ENCODE assay signal across 8 cellular contexts in genomic region chr9:136545065-136545965, GRCh38. TPM values are rescaled to one million over a fixed set of nuclear protein-coding genes. Genes with fewer than 3 reads are reported as not detected.
DNase-seq lines count a peak whose midpoint lies in the region; ATAC-seq and TF ChIP-seq lines count a peak whose summit lies in the region.

No MANE protein-coding gene starts in this region.

- POLR2A ChIA-PET in IMR-90 (lab: Charles Lee; ENCODE audit: unreplicated experiment) = no interaction called here

- TF ChIP-seq RAD21 in IMR-90 (IDR thresholded peaks at IDR 0.05; ENCODE audit: low read length) = no peak; the same call in 1 of the 2 replicates

- peak overlapping the region; percentile 57 for H3K56ac ChIP-seq in IMR-90 (ENCODE audit: extremely low read depth, insufficient read depth, low read length)

- H2BK120ac ChIP-seq in IMR-90 (ENCODE audit: low read depth, low read length) = no peak overlapping the region

- H3K4me1 ChIP-seq in IMR-90 (ENCODE audit: control insufficient read depth, insufficient read depth, low read length) (peaks cover 22% of the 10 kb centered on the region), osteoblast (ENCODE audit: insufficient read depth, low read length) (peaks cover 18% of the 10 kb centered on the region)

- H3K79me1 ChIP-seq in IMR-90 (ENCODE audit: low read depth in 1 of 2, low read length in 2 of 2) = peaks cover 15 to 51% of the 10 kb centered on the region in 2 experiments

- peak overlapping the region; percentile 54 for H3K4ac ChIP-seq in IMR-90 (ENCODE audit: low read depth, low read length)

- 0% methylated on average over 29 of the region's 114 CpGs; no CpG with 5 or more reads in 1 of the 2 experiments for WGBS in IMR-90 (ENCODE audit: extremely low coverage in 2 of 2, insufficient read length in 1 of 2), 2 experiments

- H2AFZ ChIP-seq in IMR-90 (replicated peaks; ENCODE audit: low read length, poor library complexity) (peak overlapping the region; percentile 89), osteoblast (ENCODE audit: low read length) (peak overlapping the region; percentile 35)

- H2BK20ac ChIP-seq in IMR-90 (ENCODE audit: low read depth, low read length) = no peak overlapping the region

- H3K4me3 ChIP-seq in AG09309 (ENCODE audit: control insufficient read depth, low read depth, low read length) (peak overlapping the region; percentile 80), IMR-90 (ENCODE audit: insufficient read depth, low read depth, low read length) (peak overlapping the region; percentile 82), epithelial cell of proximal tubule (ENCODE audit: low read depth, low read length) (peak overlapping the region; percentile 74), osteoblast (ENCODE audit: insufficient read depth, low read length) (peak overlapping the region; percentile 83)

- H3K27ac ChIP-seq in IMR-90 (ENCODE audit: insufficient read depth, low read length) (peak overlapping the region; percentile 58), osteoblast (ENCODE audit: low read depth, low read length) (peak overlapping the region; percentile 28)

- DNase-seq in AG09309 (ENCODE audit: low read depth) (no peak), IMR-90 (no peak), epithelial cell of proximal tubule (ENCODE audit: low read depth) (no peak), osteoblast (ENCODE audit: insufficient read length, low spot score, missing footprints) (no peak), dedifferentiated amniotic fluid mesenchymal stem cell (ENCODE audit: extremely low spot score) (no peak), HUDEP-2 (lab: John Stamatoyannopoulos, UW; ENCODE audit: unreplicated experiment in 76 of 76) (no peak)
- peak; percentile 80 for DNase-seq in activated CD8-positive, alpha-beta memory T cell treated with anti-CD3 and anti-CD28 coated beads, Interleukin-2, amount 10 ng/mL, durations not matched to agents 7 days and 5 days

- H3K4me2 ChIP-seq in IMR-90 (ENCODE audit: low read depth, low read length) = peak overlapping the region; percentile 93
- peak overlapping the region; percentile 88 for H3K4me2 ChIP-seq in osteoblast (ENCODE audit: insufficient read depth, low read length)

- no peak for TF ChIP-seq POLR2A in IMR-90 (IDR thresholded peaks at IDR 0.05; ENCODE audit: low read depth, low read length)

- peaks cover 37% of the 10 kb centered on the region for H3K4me1 Mint-ChIP-seq in activated CD8-positive, alpha-beta memory T cell treated with anti-CD3 and anti-CD28 coated beads, Interleukin-2, amount 10 ng/mL, durations not matched to agents 7 days and 5 days

- H3K14ac ChIP-seq in IMR-90 (replicated peaks; ENCODE audit: low read depth, low read length) = peak overlapping the region; percentile 73

- H3K9me3 ChIP-seq in IMR-90 (ENCODE audit: control insufficient read depth, insufficient read depth, low read length) = no peaks in the 10 kb centered on the region
- H3K9me3 ChIP-seq in osteoblast (ENCODE audit: low read depth, low read length) = no peaks in the 10 kb centered on the region

- peaks cover 39% of the 10 kb centered on the region for H4K20me1 ChIP-seq in IMR-90 (ENCODE audit: insufficient read depth, low read length)
- H4K20me1 ChIP-seq in osteoblast (ENCODE audit: insufficient read depth, low read length) = peaks cover 26% of the 10 kb centered on the region

- no peaks in the 10 kb centered on the region for H3K9me3 Mint-ChIP-seq in activated CD8-positive, alpha-beta memory T cell treated with anti-CD3 and anti-CD28 coated beads, Interleukin-2, amount 10 ng/mL, durations not matched to agents 7 days and 5 days (ENCODE audit: low read depth)

- peak overlapping the region; percentile 66; the same call in 1 of the 2 replicates for H3K23ac ChIP-seq in IMR-90 (ENCODE audit: low read depth, low read length)

- H3K36me3 ChIP-seq in IMR-90 (ENCODE audit: control insufficient read depth, insufficient read depth, low read length) = peaks cover 8% of the 10 kb centered on the region; the same call in 1 of the 2 replicates
- H3K36me3 ChIP-seq in osteoblast (ENCODE audit: insufficient read depth, low read length) = peaks cover 8% of the 10 kb centered on the region

- peak overlapping the region; percentile 36 for H2BK5ac ChIP-seq in IMR-90 (ENCODE audit: low read depth, low read length, poor library complexity, severe bottlenecking)

- no peak overlapping the region for H4K8ac ChIP-seq in IMR-90 (ENCODE audit: low read depth in 2 of 2, low read length in 2 of 2)

- H3K18ac ChIP-seq in IMR-90 (ENCODE audit: low read depth, low read length) = no peak overlapping the region

- peak overlapping the region; percentile 88 for H3K4me3 Mint-ChIP-seq in activated CD8-positive, alpha-beta memory T cell treated with anti-CD3 and anti-CD28 coated beads, Interleukin-2, amount 10 ng/mL, durations not matched to agents 7 days and 5 days

- no peaks in the 10 kb centered on the region for H3K27me3 ChIP-seq in IMR-90 (ENCODE audit: control insufficient read depth, insufficient read depth, low read length)
- H3K27me3 ChIP-seq in osteoblast (ENCODE audit: insufficient read depth, low read length) = no peaks in the 10 kb centered on the region

- no peaks in the 10 kb centered on the region for H3K27me3 Mint-ChIP-seq in activated CD8-positive, alpha-beta memory T cell treated with anti-CD3 and anti-CD28 coated beads, Interleukin-2, amount 10 ng/mL, durations not matched to agents 7 days and 5 days

- BruUV-seq in IMR-90 (replicated peaks; lab: Mats Ljungman, UMichigan) = no TSS peak

- TF ChIP-seq CTCF in AG09309 (IDR thresholded peaks at IDR 0.05; ENCODE audit: control insufficient read depth, insufficient read depth, low read depth, low read length, missing control alignments) (no peak), IMR-90 (conservative IDR thresholded peaks at IDR 0.05; ENCODE audit: low read depth, low read length) (peak; percentile 10; the same call in 1 of the 2 replicates), epithelial cell of proximal tubule (conservative IDR thresholded peaks at IDR 0.05; ENCODE audit: low read depth, low read length) (no peak), osteoblast (IDR thresholded peaks at IDR 0.05; ENCODE audit: extremely low read depth, low read depth, low read length) (no peak)

- dilution Hi-C loops in IMR-90 (cut with HindIII; ENCODE audit: low sequenced_read_pairs, unreplicated experiment) = no loop called here

- CTCF ChIA-PET in IMR-90 (lab: Yijun Ruan, JAX) = interaction anchor here (0.7 kb wide), 1 partner anchor 80 kb away, joined by 3 read pairs; no protein-coding TSS in a partner anchor
- CTCF ChIA-PET in activated CD8-positive, alpha-beta memory T cell treated with anti-CD3 and anti-CD28 coated beads, Interleukin-2, amount 10 ng/mL, durations not matched to agents 7 days and 5 days (lab: Charles Lee) = interaction anchor here (1.5 kb wide), 1 partner anchor 12 kb away, joined by 7 read pairs; no protein-coding TSS in a partner anchor

- peak overlapping the region; percentile 90 for H2AK9ac ChIP-seq in IMR-90 (replicated peaks; ENCODE audit: low read depth, low read length, poor library complexity)

- H4K91ac ChIP-seq in IMR-90 (ENCODE audit: insufficient read depth, low read depth, low read length) = no peak overlapping the region

- H4K5ac ChIP-seq in IMR-90 (ENCODE audit: low read depth, low read length) = no peak overlapping the region

- peaks cover 12% of the 10 kb centered on the region for H3K36me3 Mint-ChIP-seq in activated CD8-positive, alpha-beta memory T cell treated with anti-CD3 and anti-CD28 coated beads, Interleukin-2, amount 10 ng/mL, durations not matched to agents 7 days and 5 days

- H2AK5ac ChIP-seq in IMR-90 (ENCODE audit: low read depth, low read length) = no peak overlapping the region

- H3K79me2 ChIP-seq in osteoblast (ENCODE audit: insufficient read depth, low read length) = peaks cover 33% of the 10 kb centered on the region

- intact Hi-C loops in IMR-90 (cut with micrococcal nuclease) = loop anchor here (2.0 kb wide), 1 partner anchor 79 kb away; no protein-coding TSS in a partner anchor

- ATAC-seq in GM21360 (IDR thresholded peaks at IDR 0.05; ENCODE audit: unreplicated experiment) (peak; percentile 27), IMR-90 (ENCODE audit: low read depth) (peak; percentile 2; the same call in 1 of the 2 replicates)
- peak; percentile 38 for ATAC-seq in activated CD8-positive, alpha-beta memory T cell treated with anti-CD3 and anti-CD28 coated beads, Interleukin-2, amount 10 ng/mL, durations not matched to agents 7 days and 5 days

- in situ Hi-C loops in IMR-90 (cut with MboI; ENCODE audit: low sequenced_read_pairs) = no loop called here

- peak overlapping the region; percentile 77 for H3K27ac Mint-ChIP-seq in activated CD8-positive, alpha-beta memory T cell treated with anti-CD3 and anti-CD28 coated beads, Interleukin-2, amount 10 ng/mL, durations not matched to agents 7 days and 5 days

- no peaks in the 10 kb centered on the region for H3K9me1 ChIP-seq in IMR-90 (ENCODE audit: insufficient read depth, low read length)

- no peak overlapping the region for H2BK15ac ChIP-seq in IMR-90 (ENCODE audit: low read depth, low read length)

- peak overlapping the region; percentile 70 for H3K9ac ChIP-seq in IMR-90 (ENCODE audit: low read depth, low read length)

TF ChIP-seq in IMR-90, 13 proteins besides CTCF, POLR2A, EP300 and RAD21:
- TF ChIP-seq CEBPB (IDR thresholded peaks at IDR 0.05; ENCODE audit: low read depth, low read length) = peak; percentile 71; the same call in 1 of the 2 replicates
- TF ChIP-seq MXI1 (IDR thresholded peaks at IDR 0.05; ENCODE audit: borderline replicate concordance, low read depth, low read length) = no peak
- TF ChIP-seq MAFK (IDR thresholded peaks at IDR 0.05; ENCODE audit: low read depth, low read length) = no peak
- TF ChIP-seq SMC3 (IDR thresholded peaks at IDR 0.05; ENCODE audit: low read depth, low read length) = no peak
- TF ChIP-seq RCOR1 (IDR thresholded peaks at IDR 0.05; ENCODE audit: insufficient replicate concordance, low read length) = no peak
- peak; percentile 91 for TF ChIP-seq MAZ (IDR thresholded peaks at IDR 0.05; ENCODE audit: borderline replicate concordance, low read depth, low read length)

RNA-seq across cellular contexts. Expression of gene NOTCH1, which starts 0.5 kb away (rescaled TPM):
- 1.8 and 2.5 TPM in 2 replicates for total RNA-seq in IMR-90 (2012; rRNA removed)
- polyA plus RNA-seq in IMR-90 (2012; rRNA removed) = 6.0 and 6.9 TPM in 2 replicates
- 4.0 and 8.0 TPM in 2 replicates for polyA plus RNA-seq in IMR-90 (2012; cell fraction: cytosol; rRNA removed)
- 19.2 and 42.7 TPM in 2 replicates for polyA plus RNA-seq in IMR-90 (2012; cell fraction: nucleus; rRNA removed; ENCODE audit: low replicate concordance)
- total RNA-seq in activated CD8-positive, alpha-beta memory T cell treated with anti-CD3 and anti-CD28 coated beads, Interleukin-2, amount 10 ng/mL, durations not matched to agents 7 days and 5 days = 10 to 100 TPM; 67.3 to 73.5 TPM
- 17.1 and 39.7 TPM in 2 replicates for total RNA-seq in epithelial cell of proximal tubule
- total RNA-seq in osteoblast = 10.5 and 14.4 TPM in 2 replicates
